Comparison of ENCODE assay signal across 11 cellular contexts in the genomic region with DNA sequence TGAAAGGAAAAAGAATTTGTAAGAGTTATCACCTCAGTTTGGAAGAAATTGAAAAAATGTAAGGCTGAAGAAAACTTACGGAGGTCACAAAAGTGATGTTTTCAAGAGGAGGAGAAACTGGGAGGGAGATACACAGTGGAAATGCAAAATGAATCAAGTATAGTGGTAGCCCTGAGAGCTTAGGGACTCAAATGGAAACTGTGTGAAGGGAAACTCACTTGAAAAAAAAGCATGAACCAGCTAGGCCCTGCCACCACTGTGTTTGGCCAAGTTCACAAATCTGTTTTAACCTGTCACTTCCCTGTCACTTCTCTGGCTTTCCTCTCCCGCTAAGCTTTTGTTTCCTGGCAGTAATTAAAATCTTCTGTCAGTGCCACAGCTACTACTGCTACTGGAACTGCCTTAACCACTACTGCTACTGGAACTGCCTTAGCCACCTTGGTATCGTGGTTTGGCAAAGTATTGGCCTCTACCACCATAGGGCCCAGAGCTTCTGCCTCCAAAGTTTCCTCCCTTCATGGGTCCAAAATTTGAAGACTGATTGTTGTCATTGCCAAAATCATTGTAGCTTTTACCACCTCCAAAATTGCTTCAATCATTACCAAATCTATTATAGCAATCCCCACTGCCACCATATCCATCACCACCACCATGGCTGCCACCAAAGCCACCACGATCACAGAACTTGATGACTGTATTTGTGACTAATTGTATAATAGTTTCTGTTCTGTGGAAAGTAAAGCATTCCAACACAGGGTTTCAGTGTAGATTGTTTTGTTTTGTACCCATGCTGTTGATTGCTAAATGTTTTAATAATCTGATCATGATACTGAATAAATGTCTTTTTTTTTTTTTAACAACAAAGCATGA. TPM values are rescaled to one million over a fixed set of nuclear protein-coding genes. Genes with fewer than 3 reads are reported as not detected.
A peak's percentile ranks its signal among the peaks of the same experiment; 100 is the strongest.
DNase-seq lines count a peak whose midpoint lies in the region; ATAC-seq and TF ChIP-seq lines count a peak whose summit lies in the region.
"Had no signal": no experiment of that assay in that cellular context is flagged by ENCODE, and none has a peak within 500 bp of the region (broad histone marks: within the 10 kb centered on the region; RNA-seq: fewer than 3 reads in every experiment).

No MANE protein-coding gene starts in this region.

- H3K4me1 ChIP-seq in mammary epithelial cell (ENCODE audit: insufficient read depth, low read length): peaks cover 8% of the 10 kb centered on the region

- H3K4me3 ChIP-seq in mammary epithelial cell (replicated peaks in 1 of 3; ENCODE audit: insufficient read depth in 1 of 3, low read depth in 2 of 3, low read length in 3 of 3): no peak overlapping the region

- H3K79me2 ChIP-seq in mammary epithelial cell (ENCODE audit: insufficient read depth, low read length): peaks cover 2% of the 10 kb centered on the region

- intact Hi-C loops in mammary epithelial cell (cut with micrococcal nuclease): loop anchor here (10.0 kb wide), 1 partner anchor 350 kb away; a partner anchor contains a TSS

- no peaks in the 10 kb centered on the region for H4K20me1 ChIP-seq in mammary epithelial cell (ENCODE audit: insufficient read depth, low read length)

- in situ Hi-C loops in mammary epithelial cell (cut with MboI; ENCODE audit: low sequenced_read_pairs in 2 of 2): no loop called here

- dilution Hi-C loops in mammary epithelial cell (cut with HindIII; ENCODE audit: low sequenced_read_pairs): no loop called here

- 73% methylated on average over 4 of the region's 4 CpGs for WGBS in mammary epithelial cell (ENCODE audit: low coverage, missing lambda C conversion rate)

- no TSS peak for BruUV-seq in mammary epithelial cell (replicated peaks; lab: Mats Ljungman, UMichigan)

- no peak overlapping the region for H3K9ac ChIP-seq in mammary epithelial cell (ENCODE audit: insufficient read depth, low read length)

- H3K27me3 ChIP-seq in mammary epithelial cell (ENCODE audit: insufficient read depth, low read length): no peaks in the 10 kb centered on the region

- DNase-seq in stimulated activated CD4-positive, alpha-beta T cell treated with anti-CD3 and anti-CD28 coated beads, Interleukin-15, amount 100 ng/mL, for 24 hours: peak; percentile 32
- DNase-seq in stimulated activated CD4-positive, alpha-beta T cell treated with anti-CD3 and anti-CD28 coated beads, Interleukin-4, amount 100 ng/mL, for 4 hours: no peak
- DNase-seq in mammary epithelial cell (no peak), SK-N-DZ (ENCODE audit: low spot score) (no peak), NCI-H2227 treated with DMSO at 0.1 percent for 48 hours (lab: John Stamatoyannopoulos, UW) (no peak), NCI-H1436 treated with DMSO at 0.1 percent for 48 hours (lab: John Stamatoyannopoulos, UW) (no peak)
- DNase-seq: head of caudate nucleus, NCI-H69 had no signal

- H3K27ac ChIP-seq in mammary epithelial cell (ENCODE audit: insufficient read depth, low read depth, low read length): no peak overlapping the region
- H3K27ac ChIP-seq: C4-2B had no signal

- no peak overlapping the region for H3K4me2 ChIP-seq in mammary epithelial cell (ENCODE audit: insufficient read depth, low read depth, low read length)

- TF ChIP-seq CTCF in mammary epithelial cell (conservative IDR thresholded peaks at IDR 0.05 in 1 of 2, IDR thresholded peaks at IDR 0.05 in 1 of 2; ENCODE audit: extremely low read depth in 1 of 2, insufficient read depth in 1 of 2, low read depth in 1 of 2, low read length in 2 of 2): no peak

- H3K36me3 ChIP-seq in mammary epithelial cell (ENCODE audit: insufficient read depth, low read length): peaks cover 18% of the 10 kb centered on the region

- no peak overlapping the region for H2AFZ ChIP-seq in mammary epithelial cell (ENCODE audit: low read depth, low read length)

- ATAC-seq in HG02678 (IDR thresholded peaks at IDR 0.05; ENCODE audit: unreplicated experiment) (peak; percentile 56), HG03575 (IDR thresholded peaks at IDR 0.05; ENCODE audit: extremely low read depth, insufficient number of reproducible peaks, low FRiP score, unreplicated experiment) (peak; percentile 76)

- CTCF ChIA-PET in mammary epithelial cell (lab: Charles Lee; ENCODE audit: low non-redundant PET): no interaction called here

- H3K9me3 ChIP-seq in mammary epithelial cell (replicated peaks; ENCODE audit: insufficient read depth, low read length): no peaks in the 10 kb centered on the region

RNA-seq across cellular contexts. Expression of a gene that starts 41.5 kb away (rescaled TPM):
- total RNA-seq in mammary epithelial cell: 10 to 100 TPM; 32.2 to 36.4 TPM
- 11.8 TPM for polyA plus RNA-seq in mammary epithelial cell
- polyA minus RNA-seq in mammary epithelial cell: 26.7 TPM
- 50.3 and 70.0 TPM in 2 replicates for polyA plus RNA-seq in SK-N-DZ (2014; cell fraction: cytosol; rRNA removed)
- 33.4 and 42.6 TPM in 2 replicates for polyA plus RNA-seq in SK-N-DZ (2014; cell fraction: nucleus; rRNA removed)
